In the genomic region with DNA sequence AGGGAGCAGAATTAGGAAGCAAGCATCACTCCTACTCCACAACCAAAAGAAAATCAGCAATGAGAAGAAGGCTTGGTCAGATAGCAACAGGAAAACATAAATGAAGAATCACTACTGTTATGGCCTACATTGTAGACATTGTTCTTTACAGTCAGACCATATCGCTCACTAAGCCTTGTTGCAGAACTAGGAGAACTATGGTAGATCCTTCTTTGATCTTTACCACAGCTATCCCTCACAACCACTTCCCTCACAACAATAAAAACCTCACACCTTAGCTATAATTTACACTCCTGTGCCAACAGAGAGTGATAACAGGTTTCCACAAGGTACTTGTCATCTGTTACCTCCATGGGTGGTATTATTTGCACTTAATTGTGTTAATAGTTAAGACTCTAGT, we compare ENCODE assay signal across 15 cellular contexts.
DNase-seq lines count a peak whose midpoint lies in the region; ATAC-seq and TF ChIP-seq lines count a peak whose summit lies in the region.
"Had no signal": no experiment of that assay in that cellular context is flagged by ENCODE, and none has a peak within 500 bp of the region (broad histone marks: within the 10 kb centered on the region; RNA-seq: fewer than 3 reads in every experiment).

No MANE protein-coding gene starts in this region.

- H3K36me3 Mint-ChIP-seq in stimulated activated naive CD8-positive, alpha-beta T cell treated with anti-CD3 and anti-CD28 coated beads, Interleukin-15, Interleukin-2, amounts not matched to agents 100 ng/mL and 50 ng/mL, for 24 hours (ENCODE audit: low read depth), result no peaks in the 10 kb centered on the region
- no peaks in the 10 kb centered on the region for H3K36me3 Mint-ChIP-seq in activated naive CD8-positive, alpha-beta T cell treated with anti-CD3 and anti-CD28 coated beads, Interleukin-2, amount 50 U/mL, for 24 hours (ENCODE audit: low read depth)
- H3K36me3 Mint-ChIP-seq: CD8-positive, alpha-beta memory T cell had no signal

- H3K27me3 ChIP-seq in dorsolateral prefrontal cortex, result no peaks in the 10 kb centered on the region
- H3K27me3 ChIP-seq: BLaER1 had no signal

- H3K4me3 Mint-ChIP-seq in stimulated activated naive CD8-positive, alpha-beta T cell treated with anti-CD3 and anti-CD28 coated beads, Interleukin-15, Interleukin-2, amounts not matched to agents 100 ng/mL and 50 ng/mL, for 24 hours, result peak overlapping the region; percentile 7
- H3K4me3 Mint-ChIP-seq in activated naive CD8-positive, alpha-beta T cell treated with anti-CD3 and anti-CD28 coated beads, Interleukin-2, amount 50 U/mL, for 24 hours, result no peak overlapping the region
- H3K4me3 Mint-ChIP-seq: CD8-positive, alpha-beta memory T cell; GM23338; H9 had no signal

- H3K4me3 ChIP-seq in dorsolateral prefrontal cortex, result no peak overlapping the region
- H3K4me3 ChIP-seq: BLaER1, GM23338 had no signal

- TF ChIP-seq CTCF in dorsolateral prefrontal cortex (IDR thresholded peaks at IDR 0.05 in 54 of 56, conservative IDR thresholded peaks at IDR 0.05 in 2 of 56; ENCODE audit: low read depth in 1 of 56, partially characterized antibody in 56 of 56), result no peak

- H3K27me3 Mint-ChIP-seq in stimulated activated naive CD8-positive, alpha-beta T cell treated with anti-CD3 and anti-CD28 coated beads, Interleukin-15, Interleukin-2, amounts not matched to agents 100 ng/mL and 50 ng/mL, for 24 hours, result peaks cover 12% of the 10 kb centered on the region
- peaks cover 13% of the 10 kb centered on the region for H3K27me3 Mint-ChIP-seq in activated naive CD8-positive, alpha-beta T cell treated with anti-CD3 and anti-CD28 coated beads, Interleukin-2, amount 50 U/mL, for 24 hours

- ATAC-seq in stimulated activated naive CD8-positive, alpha-beta T cell treated with anti-CD3 and anti-CD28 coated beads, Interleukin-15, Interleukin-2, amounts not matched to agents 100 U/mL and 50 U/mL, for 24 hours, result no peak
- no peak for ATAC-seq in activated naive CD8-positive, alpha-beta T cell treated with anti-CD3 and anti-CD28 coated beads, Interleukin-2, amount 50 U/mL, for 24 hours
- no peak for ATAC-seq in GM19023 (IDR thresholded peaks at IDR 0.05; ENCODE audit: unreplicated experiment)
- no peak for ATAC-seq in GM21528 (IDR thresholded peaks at IDR 0.05; ENCODE audit: low FRiP score, unreplicated experiment)
- ATAC-seq: GM23338 had no signal

- H3K27ac Mint-ChIP-seq in stimulated activated naive CD8-positive, alpha-beta T cell treated with anti-CD3 and anti-CD28 coated beads, Interleukin-15, Interleukin-2, amounts not matched to agents 100 ng/mL and 50 ng/mL, for 24 hours, result peak overlapping the region; percentile 93
- peak overlapping the region; percentile 87 for H3K27ac Mint-ChIP-seq in activated naive CD8-positive, alpha-beta T cell treated with anti-CD3 and anti-CD28 coated beads, Interleukin-2, amount 50 U/mL, for 24 hours
- H3K27ac Mint-ChIP-seq: CD8-positive, alpha-beta memory T cell; GM23338; H9 had no signal

- H3K4me1 Mint-ChIP-seq in stimulated activated naive CD8-positive, alpha-beta T cell treated with anti-CD3 and anti-CD28 coated beads, Interleukin-15, Interleukin-2, amounts not matched to agents 100 ng/mL and 50 ng/mL, for 24 hours (ENCODE audit: low read depth), result peaks cover 66% of the 10 kb centered on the region
- peaks cover 65% of the 10 kb centered on the region for H3K4me1 Mint-ChIP-seq in activated naive CD8-positive, alpha-beta T cell treated with anti-CD3 and anti-CD28 coated beads, Interleukin-2, amount 50 U/mL, for 24 hours

- DNase-seq in stimulated activated naive CD8-positive, alpha-beta T cell treated with anti-CD3 and anti-CD28 coated beads, Interleukin-15, Interleukin-2, amounts not matched to agents 100 U/mL and 50 U/mL, for 24 hours, result no peak
- DNase-seq in activated naive CD8-positive, alpha-beta T cell treated with anti-CD3 and anti-CD28 coated beads, Interleukin-2, amount 50 U/mL, for 24 hours, result no peak
- DNase-seq in dorsolateral prefrontal cortex, result no peak
- no peak for DNase-seq in stimulated activated naive CD4-positive, alpha-beta T cell treated with Interleukin-2 at 50 U/mL for 16 hours (lab: John Stamatoyannopoulos, UW)
- DNase-seq: 8988T; AML-193; Caco-2; CD8-positive, alpha-beta memory T cell; DND-41; H9 had no signal

- intact Hi-C loops in dorsolateral prefrontal cortex (cut with DNase I), result loop anchor here in 1 of 2 donors (5.0 kb wide), 1 partner anchor 49 kb away; no protein-coding TSS in a partner anchor

- peak overlapping the region; percentile 2 to 94 (median 80) for H3K27ac ChIP-seq in dorsolateral prefrontal cortex
- H3K27ac ChIP-seq: BLaER1 had no signal

- no peaks in the 10 kb centered on the region for H3K9me3 Mint-ChIP-seq in stimulated activated naive CD8-positive, alpha-beta T cell treated with anti-CD3 and anti-CD28 coated beads, Interleukin-15, Interleukin-2, amounts not matched to agents 100 ng/mL and 50 ng/mL, for 24 hours
- no peaks in the 10 kb centered on the region for H3K9me3 Mint-ChIP-seq in activated naive CD8-positive, alpha-beta T cell treated with anti-CD3 and anti-CD28 coated beads, Interleukin-2, amount 50 U/mL, for 24 hours
- H3K9me3 Mint-ChIP-seq: CD8-positive, alpha-beta memory T cell; GM23338; H9 had no signal
